Comparison of ENCODE assay signal across 20 cellular contexts in genomic region chr12:26346748-26347147, GRCh38.
A peak's percentile ranks its signal among the peaks of the same experiment; 100 is the strongest.
DNase-seq lines count a peak whose midpoint lies in the region; ATAC-seq, FAIRE-seq and TF ChIP-seq lines count a peak whose summit lies in the region.
"Had no signal": no experiment of that assay in that cellular context is flagged by ENCODE, and none has a peak within 500 bp of the region (broad histone marks: within the 10 kb centered on the region; RNA-seq: fewer than 3 reads in every experiment).

No MANE protein-coding gene starts in this region.

- FAIRE-seq in frontal cortex (lab: Jason Lieb, UNC): no peak
- FAIRE-seq: colon had no signal

- in situ Hi-C loops in brain microvascular endothelial cell (cut with HindIII; ENCODE audit: low pct_ligation_motif_present, low sequenced_read_pairs): no loop called here

- TF ChIP-seq CTCF in HEK293 (tag by site-specific recombination; IDR thresholded peaks at IDR 0.05) (no peak), brain microvascular endothelial cell (IDR thresholded peaks at IDR 0.05; ENCODE audit: low read depth, low read length, missing control alignments) (no peak)

- H3K4me1 ChIP-seq in HEK293 (ENCODE audit: control insufficient read depth, insufficient read depth, low read length) (peaks cover 6% of the 10 kb centered on the region), right cardiac atrium (ENCODE audit: control insufficient read depth, insufficient read depth, low read length) (peaks cover 2% of the 10 kb centered on the region), SJCRH30 (no peaks in the 10 kb centered on the region)
- H3K4me1 ChIP-seq: sigmoid colon, thyroid gland had no signal

- H3K36me3 ChIP-seq in HEK293 (ENCODE audit: control insufficient read depth in 2 of 2, insufficient read depth in 1 of 2, low read length in 2 of 2): no peaks in the 10 kb centered on the region
- H3K36me3 ChIP-seq in brain microvascular endothelial cell (replicated peaks): no peaks in the 10 kb centered on the region
- no peaks in the 10 kb centered on the region for H3K36me3 ChIP-seq in SJCRH30
- H3K36me3 ChIP-seq: sigmoid colon, thyroid gland had no signal

- intact Hi-C loops in right cardiac atrium (cut with DNase I): no loop called here

- CTCF ChIA-PET in HEK293 (lab: Yijun Ruan, JAX): interaction anchor here (0.6 to 1.0 kb wide), 4 partner anchors 46 to 372 kb away, joined by 3 to 7 read pairs (median 3); no protein-coding TSS in a partner anchor

- H3K27me3 ChIP-seq in brain microvascular endothelial cell (replicated peaks) (no peaks in the 10 kb centered on the region), right cardiac atrium (ENCODE audit: control insufficient read depth, insufficient read depth) (no peaks in the 10 kb centered on the region), SJCRH30 (no peaks in the 10 kb centered on the region)
- H3K27me3 ChIP-seq: sigmoid colon, thyroid gland had no signal

- DNase-seq in OCI-M1 (lab: John Stamatoyannopoulos, UW) (peak; percentile 27), brain microvascular endothelial cell (peak; percentile 39), medulla oblongata (ENCODE audit: extremely low spot score) (peak; percentile 43), right cardiac atrium (no peak), frontal cortex (ENCODE audit: low spot score in 2 of 2) (no peak), SJCRH30 (no peak)
- DNase-seq: activated CD4-positive, alpha-beta T cell treated with anti-CD3 and anti-CD28 coated beads, Interleukin-2, amount 10 ng/mL, durations not matched to agents 7 days and 5 days; CD8-positive, alpha-beta T cell; endodermal cell; head of caudate nucleus; NCI-H1417; NCI-H2107; NK-92 treated with Interleukin-12 subunit alpha and Interleukin-12 subunit beta, amount 100 ng/mL, for 24 hours; SHP77 treated with DMSO at 0.1 percent for 48 hours; sigmoid colon; stimulated activated naive CD4-positive, alpha-beta T cell treated with Interleukin-2 at 50 U/mL for 16 hours; thyroid gland had no signal

- 66% methylated on average over 3 of the region's 3 CpGs for WGBS in right cardiac atrium

- POLR2A ChIA-PET in HEK293 (lab: Yijun Ruan, JAX): interaction anchor here (0.5 kb wide), 1 partner anchor 137 kb away, joined by 3 read pairs; no protein-coding TSS in a partner anchor

- no peak for ATAC-seq in right cardiac atrium
- ATAC-seq: CD8-positive, alpha-beta T cell; Panc1 had no signal

- H3K27ac ChIP-seq in HEK293 (ENCODE audit: extremely low read depth, low read depth, low read length): no peak overlapping the region
- no peak overlapping the region for H3K27ac ChIP-seq in brain microvascular endothelial cell
- H3K27ac ChIP-seq in right cardiac atrium (ENCODE audit: low read length): no peak overlapping the region
- no peak overlapping the region for H3K27ac ChIP-seq in SJCRH30
- H3K27ac ChIP-seq: sigmoid colon, thyroid gland had no signal

- H3K4me3 ChIP-seq in HEK293 (ENCODE audit: low read depth, low read length) (no peak overlapping the region), brain microvascular endothelial cell (ENCODE audit: low read depth, low read length) (no peak overlapping the region), right cardiac atrium (ENCODE audit: low read length) (no peak overlapping the region), SJCRH30 (no peak overlapping the region)
- H3K4me3 ChIP-seq: sigmoid colon, thyroid gland had no signal

- H3K9me3 ChIP-seq in HEK293 (ENCODE audit: control insufficient read depth, insufficient read depth, low read depth, low read length): no peaks in the 10 kb centered on the region
- no peaks in the 10 kb centered on the region for H3K9me3 ChIP-seq in right cardiac atrium (ENCODE audit: control insufficient read depth, low read length)
- no peaks in the 10 kb centered on the region for H3K9me3 ChIP-seq in SJCRH30 (replicated peaks)
- H3K9me3 ChIP-seq: sigmoid colon, thyroid gland had no signal

TF ChIP-seq in HEK293, 187 proteins besides CTCF, POLR2A, EP300 and RAD21:
- TF ChIP-seq ZFP37 (tag by site-specific recombination; IDR thresholded peaks at IDR 0.05) (no peak), PRDM1 (tag by site-specific recombination; IDR thresholded peaks at IDR 0.05) (no peak), FEZF1 (tag by site-specific recombination; IDR thresholded peaks at IDR 0.05) (peak; percentile 54; the same call in 1 of the 2 replicates)
- TF ChIP-seq, protein P1, sequence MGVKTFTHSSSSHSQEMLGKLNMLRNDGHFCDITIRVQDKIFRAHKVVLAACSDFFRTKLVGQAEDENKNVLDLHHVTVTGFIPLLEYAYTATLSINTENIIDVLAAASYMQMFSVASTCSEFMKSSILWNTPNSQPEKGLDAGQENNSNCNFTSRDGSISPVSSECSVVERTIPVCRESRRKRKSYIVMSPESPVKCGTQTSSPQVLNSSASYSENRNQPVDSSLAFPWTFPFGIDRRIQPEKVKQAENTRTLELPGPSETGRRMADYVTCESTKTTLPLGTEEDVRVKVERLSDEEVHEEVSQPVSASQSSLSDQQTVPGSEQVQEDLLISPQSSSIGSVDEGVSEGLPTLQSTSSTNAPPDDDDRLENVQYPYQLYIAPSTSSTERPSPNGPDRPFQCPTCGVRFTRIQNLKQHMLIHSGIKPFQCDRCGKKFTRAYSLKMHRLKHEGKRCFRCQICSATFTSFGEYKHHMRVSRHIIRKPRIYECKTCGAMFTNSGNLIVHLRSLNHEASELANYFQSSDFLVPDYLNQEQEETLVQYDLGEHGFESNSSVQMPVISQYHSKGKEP (tag by site-specific recombination; IDR thresholded peaks at IDR 0.05): no peak

Comparison
In these comparisons a context has a peak if more than half of its experiments do, and no peak if none do; other contexts are left out.
1. DNase-seq: peak in OCI-M1 (single experiment), brain microvascular endothelial cell (single experiment) and medulla oblongata (single experiment); none in right cardiac atrium (0 of 3), frontal cortex (0 of 2) and SJCRH30 (0 of 2).